In the genomic region with DNA sequence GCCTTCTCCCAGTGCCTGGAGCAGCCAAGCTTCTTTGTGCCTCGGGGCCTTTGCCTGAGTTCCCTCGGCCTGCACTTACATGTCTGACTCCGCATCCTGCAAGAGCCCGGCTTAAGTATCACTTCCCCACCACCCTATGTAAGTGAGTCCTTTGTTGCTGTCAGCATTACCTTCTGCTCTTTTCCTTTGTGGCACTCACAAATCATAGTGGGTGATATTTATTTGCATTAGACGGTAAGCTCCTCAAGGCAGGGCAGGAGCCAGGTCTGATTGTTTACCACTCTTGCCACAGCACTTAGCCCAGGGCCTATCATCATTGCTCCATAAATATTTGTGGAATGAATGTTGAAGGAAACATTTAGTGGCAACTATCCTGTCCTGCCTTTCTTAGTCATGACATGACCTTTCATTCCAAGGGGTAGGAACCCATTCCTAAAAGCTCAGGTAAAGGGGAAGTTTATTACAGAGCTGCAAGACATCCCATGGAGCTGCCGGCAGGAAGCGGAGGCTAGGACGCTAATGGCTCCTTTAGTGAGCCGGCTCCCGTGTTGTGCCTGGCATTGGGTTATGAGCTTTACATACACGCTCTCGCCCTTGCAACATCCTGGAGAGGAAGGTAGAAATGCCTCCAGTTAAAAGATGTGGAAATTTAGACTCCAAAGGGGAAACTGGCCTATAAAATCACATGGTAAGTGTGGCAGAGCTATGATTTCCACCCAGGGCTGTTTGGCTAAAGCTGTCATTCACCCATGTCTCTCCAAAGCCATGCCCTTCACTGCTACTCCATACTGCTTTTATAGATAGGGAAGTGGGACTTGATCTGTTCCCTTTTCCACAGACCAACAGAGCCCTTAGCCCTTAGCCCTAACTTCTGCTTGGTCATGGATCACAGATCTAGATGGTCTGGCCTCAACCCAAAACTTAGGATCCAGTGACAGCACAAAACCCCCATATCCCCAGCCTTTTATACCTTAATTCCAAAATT, we compare ENCODE assay signal across 9 cellular contexts. TPM values are rescaled to one million over a fixed set of nuclear protein-coding genes. Genes with fewer than 3 reads are reported as not detected.
DNase-seq lines count a peak whose midpoint lies in the region; ATAC-seq and TF ChIP-seq lines count a peak whose summit lies in the region.
"Had no signal": no experiment of that assay in that cellular context is flagged by ENCODE, and none has a peak within 500 bp of the region (broad histone marks: within the 10 kb centered on the region; RNA-seq: fewer than 3 reads in every experiment).

No MANE protein-coding gene starts in this region.

- no peak overlapping the region for H3K4me3 ChIP-seq in RWPE2 (ENCODE audit: severe bottlenecking)
- no peak overlapping the region for H3K4me3 ChIP-seq in A673 (ENCODE audit: low read depth, low read length, poor library complexity, severe bottlenecking)
- H3K4me3 ChIP-seq in psoas muscle: no peak overlapping the region

- H3K4me3 Mint-ChIP-seq in naive B cell (peak overlapping the region; percentile 81 to 99 (median 89)), immature natural killer cell (no peak overlapping the region)

- H3K36me3 ChIP-seq in RWPE2 (ENCODE audit: low read depth) (peaks cover 34% of the 10 kb centered on the region), A673 (ENCODE audit: insufficient read depth, low read length, poor library complexity, severe bottlenecking) (no peaks in the 10 kb centered on the region), psoas muscle (ENCODE audit: insufficient read depth in 1 of 2, low read depth in 1 of 2) (peaks cover 0 to 21% of the 10 kb centered on the region in 2 donors)

- ATAC-seq in GM18511 (IDR thresholded peaks at IDR 0.05; ENCODE audit: unreplicated experiment): peak; percentile 29
- peak; percentile 26 for ATAC-seq in HG02642 (IDR thresholded peaks at IDR 0.05; ENCODE audit: poor library complexity, unreplicated experiment)
- ATAC-seq in RWPE2 (ENCODE audit: low read depth): peak; percentile 78
- ATAC-seq in naive B cell (ENCODE audit: low read depth in 2 of 2): peak; percentile 47 to 53
- ATAC-seq in activated CD4-positive, CD25-positive, alpha-beta regulatory T cell treated with anti-CD3 and anti-CD28 coated beads, Interleukin-2, amount 50 U/mL, for 24 hours: no peak
- ATAC-seq in psoas muscle: no peak

- intact Hi-C loops in A673 (cut with micrococcal nuclease; ENCODE audit: unreplicated experiment): no loop called here
- intact Hi-C loops in psoas muscle (cut with DNase I): no loop called here

- H3K36me3 Mint-ChIP-seq in naive B cell (peaks cover 10 to 19% of the 10 kb centered on the region in 2 donors), immature natural killer cell (peaks cover 0 to 10% (median 10%) of the 10 kb centered on the region in 3 donors)

- no TSS peak for BruUV-seq in A673 (replicated peaks; lab: Mats Ljungman, UMichigan)

- H3K27me3 ChIP-seq in RWPE2 (ENCODE audit: insufficient read depth, poor library complexity, severe bottlenecking) (no peaks in the 10 kb centered on the region), A673 (replicated peaks; ENCODE audit: insufficient read depth, low read depth, low read length, poor library complexity) (no peaks in the 10 kb centered on the region), psoas muscle (ENCODE audit: insufficient read depth in 3 of 3, low read length in 2 of 3) (no peaks in the 10 kb centered on the region)

- no peaks in the 10 kb centered on the region for H3K9me3 Mint-ChIP-seq in naive B cell
- no peaks in the 10 kb centered on the region for H3K9me3 Mint-ChIP-seq in immature natural killer cell

- peak overlapping the region; percentile 92 to 99 (median 99) for H3K27ac Mint-ChIP-seq in naive B cell
- H3K27ac Mint-ChIP-seq in immature natural killer cell: no peak overlapping the region

- H3K4me1 Mint-ChIP-seq in naive B cell (peaks cover 61 to 83% (median 73%) of the 10 kb centered on the region in 3 donors), immature natural killer cell (peaks cover 11 to 12% of the 10 kb centered on the region in 2 donors)

- H3K27me3 Mint-ChIP-seq in naive B cell: no peaks in the 10 kb centered on the region
- H3K27me3 Mint-ChIP-seq in immature natural killer cell (ENCODE audit: low read depth in 3 of 3): no peaks in the 10 kb centered on the region

- TF ChIP-seq CTCF in RWPE2 (IDR thresholded peaks at IDR 0.05; ENCODE audit: poor library complexity, severe bottlenecking): no peak
- no peak for TF ChIP-seq CTCF in A673 (conservative IDR thresholded peaks at IDR 0.05; ENCODE audit: low read depth, low read length)
- no peak for TF ChIP-seq CTCF in psoas muscle (IDR thresholded peaks at IDR 0.05)

- POLR2A ChIA-PET in A673 (lab: Charles Lee; ENCODE audit: low non-redundant PET): no interaction called here

- H3K4me1 ChIP-seq in RWPE2 (ENCODE audit: insufficient read depth, poor library complexity, severe bottlenecking): peaks cover 39% of the 10 kb centered on the region
- peaks cover 4% of the 10 kb centered on the region for H3K4me1 ChIP-seq in A673 (ENCODE audit: insufficient read depth, low read length, poor library complexity, severe bottlenecking)
- H3K4me1 ChIP-seq in psoas muscle: peaks cover 29% of the 10 kb centered on the region

- WGBS in psoas muscle, 3 donors: 84 to 87% (median 86%) methylated on average over 12 of the region's 12 CpGs

- DNase-seq in RWPE2 (ENCODE audit: low spot score) (peak; percentile 86), naive B cell (peak; percentile 69), A673 (ENCODE audit: low spot score) (no peak), psoas muscle (no peak), immature natural killer cell (no peak)

- H3K9me3 ChIP-seq in RWPE2 (ENCODE audit: severe bottlenecking): no peaks in the 10 kb centered on the region
- H3K9me3 ChIP-seq in A673 (ENCODE audit: low read depth, low read length, poor library complexity, severe bottlenecking): no peaks in the 10 kb centered on the region
- H3K9me3 ChIP-seq in psoas muscle: no peaks in the 10 kb centered on the region

- CTCF ChIA-PET in A673 (lab: Charles Lee): no interaction called here

- H3K27ac ChIP-seq in RWPE2 (ENCODE audit: poor library complexity, severe bottlenecking): peak overlapping the region; percentile 95
- no peak overlapping the region for H3K27ac ChIP-seq in A673 (ENCODE audit: low read depth, low read length, poor library complexity, severe bottlenecking)
- H3K27ac ChIP-seq in psoas muscle: no peak overlapping the region

RNA-seq across cellular contexts. Expression of a gene that starts 5.0 kb away (rescaled TPM):
- polyA plus RNA-seq in naive B cell (ENCODE audit: low read depth in 6 of 6) (10 to 100 TPM; 37.6 to 74.5 (median 53.4) TPM), psoas muscle (10 to 100 TPM in 1 of 3 donors, 1 to 10 TPM in 2; 3.0 to 11.6 (median 6.9) TPM), immature natural killer cell (1 to 10 TPM; 4.6 to 8.7 (median 5.2) TPM)
- total RNA-seq in A673 (2021) (3.5 and 4.0 TPM in 2 replicates), psoas muscle (10 to 100 TPM in 2 of 4 donors, 1 to 10 TPM in 2; 4.0 to 12.1 (median 8.0) TPM)

RNA-seq across cellular contexts. Expression of a gene that starts 34.1 kb away (rescaled TPM):
- polyA plus RNA-seq in naive B cell (ENCODE audit: low read depth in 6 of 6) (100 to 1,000 TPM in 3 of 6 donors, 10 to 100 TPM in 3; 76.4 to 143 (median 98.1) TPM), psoas muscle (100 to 1,000 TPM in 1 of 3 donors, 10 to 100 TPM in 2; 27.0 to 180 (median 70.7) TPM), immature natural killer cell (100 to 1,000 TPM in 2 of 3 donors, 10 to 100 TPM in 1; 88.1 to 256 (median 149) TPM)
- total RNA-seq in A673 (2021) (0.52 TPM in 1 of 2 replicates, not detected in the other), psoas muscle (10 to 100 TPM; 58.8 to 96.9 (median 65.9) TPM)

RNA-seq across cellular contexts. Expression of a gene that starts 45.5 kb away (rescaled TPM):
- polyA plus RNA-seq in naive B cell (ENCODE audit: low read depth in 6 of 6) (under 1 TPM in 1 of 6 donors, not detected in 5; 0.26 TPM), psoas muscle (not detected), immature natural killer cell (not detected)
- total RNA-seq in A673 (2021) (not detected in 2 replicates), psoas muscle (not detected)
- total RNA-seq: mononuclear cell had no signal

Comparison
In these comparisons a context has a peak if more than half of its experiments do, and no peak if none do; other contexts are left out.
1. ATAC-seq: peak in GM18511 (single experiment), HG02642 (single experiment), RWPE2 (single experiment) and naive B cell (2 of 2); none in activated CD4-positive, CD25-positive, alpha-beta regulatory T cell treated with anti-CD3 and anti-CD28 coated beads, Interleukin-2, amount 50 U/mL, for 24 hours (0 of 2) and psoas muscle (0 of 4).
2. DNase-seq: peak in RWPE2 (single experiment) and naive B cell (single experiment); none in A673 (single experiment), psoas muscle (0 of 2) and immature natural killer cell (0 of 3).
3. H3K27ac Mint-ChIP-seq: peak in naive B cell (6 of 6); none in immature natural killer cell (0 of 6).
4. H3K4me3 Mint-ChIP-seq: peak in naive B cell (8 of 8); none in immature natural killer cell (0 of 5).